ENCODE assay signal across 8 cellular contexts in the genomic region with DNA sequence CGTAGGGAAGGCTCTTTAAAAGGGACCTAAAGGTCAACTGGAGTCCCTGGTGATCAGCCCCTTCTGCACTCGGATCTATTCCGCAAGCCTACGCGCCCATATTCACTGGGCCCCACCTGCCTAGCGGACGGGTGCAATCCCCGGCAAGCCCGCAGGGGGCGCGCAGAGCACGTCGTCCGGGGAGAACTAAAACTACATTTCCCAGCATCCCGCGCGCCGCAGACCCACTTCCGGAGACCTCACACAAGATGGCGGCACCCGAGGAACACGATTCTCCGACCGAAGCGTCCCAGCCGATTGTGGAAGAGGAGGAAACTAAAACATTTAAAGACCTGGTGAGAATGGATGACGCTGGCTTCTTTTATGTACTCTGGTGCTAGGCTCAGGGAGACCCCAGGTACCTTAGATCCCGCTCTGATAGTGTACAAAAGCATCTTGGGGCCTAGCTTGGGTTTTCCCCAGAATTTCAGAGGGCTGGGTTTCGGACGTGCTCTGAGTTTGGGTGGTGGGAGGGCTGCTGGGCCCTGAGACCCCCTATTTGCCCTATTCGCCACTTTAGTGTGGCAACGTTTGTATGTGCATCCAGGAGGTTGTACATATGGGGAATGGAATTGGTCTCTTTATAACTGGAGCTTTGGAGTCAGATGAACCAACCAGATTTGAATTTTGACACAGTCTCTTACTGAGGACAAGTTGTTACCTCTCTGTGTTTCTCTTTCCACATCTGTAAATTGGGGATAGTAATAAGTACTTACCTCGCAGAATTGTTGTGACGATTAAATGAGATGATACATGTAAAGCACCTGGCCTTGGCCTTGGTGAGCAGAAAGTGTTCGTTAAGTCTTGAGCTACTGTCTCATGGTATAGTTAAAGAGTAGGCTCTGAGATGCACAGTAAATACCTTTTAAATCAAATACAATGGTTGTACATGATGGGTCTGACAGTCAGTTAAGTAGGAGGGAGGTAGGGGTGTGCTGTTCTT. TPM values are rescaled to one million over a fixed set of nuclear protein-coding genes. Genes with fewer than 3 reads are reported as not detected.
DNase-seq lines count a peak whose midpoint lies in the region; ATAC-seq and TF ChIP-seq lines count a peak whose summit lies in the region.

A gene (plus strand): TSS at position 227 of the 982 bp plus-strand sequence. CDS start 22 bp downstream, at position 249.

- H3K9ac ChIP-seq in DND-41 (ENCODE audit: low read depth, low read length) = peak within 1 kb of the TSS; percentile 77
- H3K9ac ChIP-seq in Karpas-422 (ENCODE audit: low read length) = peak within 1 kb of the TSS; percentile 82

- peak; percentile 92 for ATAC-seq in DND-41 (ENCODE audit: insufficient read depth, low read depth)
- peak; percentile 78 for ATAC-seq in GM21723 (IDR thresholded peaks at IDR 0.05; ENCODE audit: unreplicated experiment)
- ATAC-seq in natural killer cell = peak; percentile 98 to 100 (median 99)

- peak; percentile 98 for TF ChIP-seq CTCF in DND-41 (IDR thresholded peaks at IDR 0.05; ENCODE audit: borderline replicate concordance, extremely low read depth, low read length, poor library complexity, severe bottlenecking)
- peak; percentile 82 for TF ChIP-seq CTCF in fibroblast of mammary gland (conservative IDR thresholded peaks at IDR 0.05; ENCODE audit: control insufficient read depth, insufficient read depth, low read depth, low read length)
- TF ChIP-seq CTCF in natural killer cell (IDR thresholded peaks at IDR 0.05) = peak; percentile 89

- H3K4me3 Mint-ChIP-seq in natural killer cell = peak within 1 kb of the TSS; percentile 95

- H3K4me1 ChIP-seq in DND-41 (ENCODE audit: insufficient read depth, low read length) = peaks cover 40% of the 10 kb centered on the region
- peaks cover 23% of the 10 kb centered on the region for H3K4me1 ChIP-seq in Karpas-422 (ENCODE audit: low read length)

- H3K4me2 ChIP-seq in DND-41 (ENCODE audit: insufficient read depth, low read length) = peak within 1 kb of the TSS; percentile 93
- H3K4me2 ChIP-seq in Karpas-422 (ENCODE audit: low read depth, low read length, poor library complexity, severe bottlenecking) = peak within 1 kb of the TSS; percentile 85

- H3K36me3 ChIP-seq in DND-41 (ENCODE audit: insufficient read depth, low read length) (peaks cover 38% of the 10 kb centered on the region), Karpas-422 (ENCODE audit: insufficient read depth, low read length) (peaks cover 28% of the 10 kb centered on the region)

- H3K9me2 ChIP-seq in Karpas-422 (replicated peaks; ENCODE audit: insufficient read depth, low read length) = no peaks in the 10 kb centered on the region

- H3K79me2 ChIP-seq in DND-41 (ENCODE audit: insufficient read depth, low read length) = peaks cover 51% of the 10 kb centered on the region
- H3K79me2 ChIP-seq in Karpas-422 (ENCODE audit: low read length) = peaks cover 51% of the 10 kb centered on the region

- no peaks in the 10 kb centered on the region for H4K20me1 ChIP-seq in DND-41 (ENCODE audit: insufficient read depth, low read length)
- H4K20me1 ChIP-seq in Karpas-422 (ENCODE audit: insufficient read depth, low read depth, low read length) = peaks cover 7% of the 10 kb centered on the region; the same call in 1 of the 2 replicates

- H3K27me3 ChIP-seq in DND-41 (ENCODE audit: insufficient read depth, low read length, poor library complexity) = no peaks in the 10 kb centered on the region
- H3K27me3 ChIP-seq in Karpas-422 (ENCODE audit: low read length) = no peaks in the 10 kb centered on the region

- peaks cover 44 to 50% of the 10 kb centered on the region in 2 donors for H3K4me1 Mint-ChIP-seq in natural killer cell

- DNase-seq in DND-41 (peak; percentile 95), Karpas-422 (peak; percentile 98), RPMI8226 (peak; percentile 96), fibroblast of mammary gland (ENCODE audit: low read depth) (peak; percentile 85), natural killer cell (peak; percentile 98)
- DNase-seq in activated T-helper 1 cell treated with anti-CD3 and anti-CD28 coated beads, Interleukin-2, amount 50 U/mL, for 16 hours (ENCODE audit: low read depth in 1 of 2, low spot score in 1 of 2) = peak; percentile 94 to 98
- DNase-seq in stimulated activated naive CD4-positive, alpha-beta T cell treated with Interleukin-2 at 50 U/mL for 16 hours (lab: John Stamatoyannopoulos, UW) = peak; percentile 95

- H3K4me3 ChIP-seq in DND-41 (ENCODE audit: low read depth in 1 of 2, low read length in 2 of 2) (peak within 1 kb of the TSS; percentile 93 to 95), Karpas-422 (ENCODE audit: low read length) (peak within 1 kb of the TSS; percentile 80), fibroblast of mammary gland (ENCODE audit: control insufficient read depth, low read depth, low read length) (peak within 1 kb of the TSS; percentile 85)

- peak within 1 kb of the TSS; percentile 79 for H3K27ac ChIP-seq in DND-41 (ENCODE audit: low read length)
- H3K27ac ChIP-seq in Karpas-422 (ENCODE audit: low read length) = no peak within 1 kb of the TSS

- H3K27ac Mint-ChIP-seq in natural killer cell = peak within 1 kb of the TSS; percentile 91 to 93

- H3K9me3 ChIP-seq in DND-41 (ENCODE audit: insufficient read depth, low read length, severe bottlenecking) = no peaks in the 10 kb centered on the region
- no peaks in the 10 kb centered on the region for H3K9me3 ChIP-seq in Karpas-422 (ENCODE audit: low read length)

- peak within 1 kb of the TSS; percentile 86 for H2AFZ ChIP-seq in DND-41 (ENCODE audit: low read depth, low read length)
- H2AFZ ChIP-seq in Karpas-422 (ENCODE audit: low read length) = peak within 1 kb of the TSS; percentile 57; the same call in 1 of the 2 replicates

- intact Hi-C loops in natural killer cell (cut with micrococcal nuclease) = loop anchor here (1.0 to 2.0 kb wide), 2 partner anchors 25 to 437 kb away; no protein-coding TSS in a partner anchor

- no peaks in the 10 kb centered on the region for H3K9me3 Mint-ChIP-seq in natural killer cell

- no peaks in the 10 kb centered on the region for H3K27me3 Mint-ChIP-seq in natural killer cell (ENCODE audit: low read depth in 2 of 2)

- H3K36me3 Mint-ChIP-seq in natural killer cell = no peaks in the 10 kb centered on the region

RNA-seq across cellular contexts. Expression of the gene that starts here (rescaled TPM):
- 26.8 and 39.2 TPM in 2 replicates for total RNA-seq in Karpas-422 (2014; rRNA removed; shearing (Covaris generic); ENCODE audit: low replicate concordance)
- total RNA-seq in natural killer cell = 100 to 1,000 TPM in 2 of 3 donors, 10 to 100 TPM in 1; 98.9 to 120 (median 114) TPM
